Comparison of ENCODE assay signal across 17 cellular contexts in the genomic region with DNA sequence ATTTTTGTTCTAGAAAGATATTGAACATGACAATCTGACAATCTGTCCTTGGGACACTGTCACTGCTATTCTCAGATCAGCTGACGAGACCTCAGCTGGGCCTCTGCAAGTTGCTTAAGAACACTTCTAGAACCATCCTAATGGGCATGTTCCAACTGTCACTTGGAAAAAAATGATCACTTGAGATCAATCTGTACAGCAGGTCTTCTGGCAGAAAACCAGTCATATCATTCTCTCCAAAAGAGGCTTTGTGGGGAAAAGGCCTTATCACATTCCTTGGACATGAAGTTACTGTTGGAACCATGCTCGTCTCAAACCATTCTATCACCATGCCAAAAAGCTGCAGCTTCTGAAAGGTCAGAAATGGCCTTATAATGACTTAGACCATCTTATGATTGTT.
A peak's percentile ranks its signal among the peaks of the same experiment; 100 is the strongest.
DNase-seq lines count a peak whose midpoint lies in the region; ATAC-seq and TF ChIP-seq lines count a peak whose summit lies in the region.
"Had no signal": no experiment of that assay in that cellular context is flagged by ENCODE, and none has a peak within 500 bp of the region (broad histone marks: within the 10 kb centered on the region; RNA-seq: fewer than 3 reads in every experiment).

No MANE protein-coding gene starts in this region.

- no peaks in the 10 kb centered on the region for H3K27me3 ChIP-seq in adrenal gland
- no peaks in the 10 kb centered on the region for H3K27me3 ChIP-seq in fibroblast of lung (ENCODE audit: control insufficient read depth, insufficient read depth, low read length)
- no peaks in the 10 kb centered on the region for H3K27me3 ChIP-seq in tibial nerve
- H3K27me3 ChIP-seq: BLaER1 had no signal

- no peaks in the 10 kb centered on the region for H3K9me3 ChIP-seq in adrenal gland (replicated peaks in 1 of 3)
- H3K9me3 ChIP-seq in fibroblast of lung (ENCODE audit: control insufficient read depth, insufficient read depth, low read depth, low read length) = no peaks in the 10 kb centered on the region
- peaks cover 0 to 9% (median 0%) of the 10 kb centered on the region in 4 donors for H3K9me3 ChIP-seq in tibial nerve
- H3K9me3 ChIP-seq: BLaER1 had no signal

- H3K36me3 ChIP-seq in adrenal gland (replicated peaks in 1 of 2) (no peaks in the 10 kb centered on the region), fibroblast of lung (ENCODE audit: control insufficient read depth, insufficient read depth, low read length) (no peaks in the 10 kb centered on the region), tibial nerve (no peaks in the 10 kb centered on the region)
- H3K36me3 ChIP-seq: BLaER1 had no signal

- H2AFZ ChIP-seq in fibroblast of lung (ENCODE audit: low read length) = no peak overlapping the region

- ATAC-seq in left lobe of liver (peak; percentile 32), HG03280 (IDR thresholded peaks at IDR 0.05; ENCODE audit: unreplicated experiment) (no peak), HG03571 (IDR thresholded peaks at IDR 0.05; ENCODE audit: unreplicated experiment) (no peak)
- ATAC-seq: activated CD8-positive, alpha-beta T cell treated with anti-CD3 and anti-CD28 coated beads, Interleukin-2, amount 10 ng/mL, durations not matched to agents 7 days and 5 days; activated T-helper 17 cell treated with anti-CD3 and anti-CD28 coated beads, Interleukin-2, amount 50 U/mL, for 72 hours; natural killer cell treated with Interleukin-12 subunit alpha and Interleukin-12 subunit beta and Interleukin-15 and Interleukin-18, amount 100 ng/mL, for 72 hours had no signal

- peaks cover 16 to 34% of the 10 kb centered on the region in 2 donors for H3K4me1 ChIP-seq in adrenal gland (replicated peaks in 1 of 2)
- no peaks in the 10 kb centered on the region for H3K4me1 ChIP-seq in fibroblast of lung (ENCODE audit: control insufficient read depth, extremely low read depth, insufficient read depth, low read length)
- H3K4me1 ChIP-seq in tibial nerve = peaks cover 0 to 66% (median 15%) of the 10 kb centered on the region in 4 donors
- H3K4me1 ChIP-seq: BLaER1 had no signal

- H3K9ac ChIP-seq in fibroblast of lung (ENCODE audit: insufficient read depth, low read length) = no peak overlapping the region
- H3K9ac ChIP-seq: BLaER1 had no signal

- no peak for TF ChIP-seq POLR2A in adrenal gland (IDR thresholded peaks at IDR 0.05)
- no peak for TF ChIP-seq POLR2A in tibial nerve (IDR thresholded peaks at IDR 0.05)

- intact Hi-C loops in adrenal gland (cut with DNase I) = no loop called here

- H3K27ac ChIP-seq in adrenal gland (peak overlapping the region in 3 of 5 donors; percentile 14 to 27 (median 24)), fibroblast of lung (ENCODE audit: insufficient read depth, low read length) (no peak overlapping the region), tibial nerve (peak overlapping the region in 3 of 4 donors; percentile 40 to 83 (median 53))
- H3K27ac ChIP-seq: BLaER1 had no signal

- H3K4me2 ChIP-seq in fibroblast of lung (ENCODE audit: extremely low read depth, insufficient read depth, low read length) = no peak overlapping the region
- H3K4me2 ChIP-seq: BLaER1 had no signal

- H4K20me1 ChIP-seq in fibroblast of lung (ENCODE audit: control insufficient read depth, extremely low read depth, insufficient read depth, low read length) = no peaks in the 10 kb centered on the region
- H4K20me1 ChIP-seq: BLaER1 had no signal

- TF ChIP-seq CTCF in adrenal gland (IDR thresholded peaks at IDR 0.05) (no peak), fibroblast of lung (conservative IDR thresholded peaks at IDR 0.05 in 1 of 2, IDR thresholded peaks at IDR 0.05 in 1 of 2; ENCODE audit: low read depth in 1 of 2, low read length in 2 of 2) (no peak), tibial nerve (IDR thresholded peaks at IDR 0.05) (no peak)

- no peaks in the 10 kb centered on the region for H3K79me2 ChIP-seq in fibroblast of lung (ENCODE audit: control insufficient read depth, insufficient read depth, low read length)

- H3K4me3 ChIP-seq in adrenal gland (no peak overlapping the region), fibroblast of lung (replicated peaks in 1 of 4; ENCODE audit: control extremely low read depth in 1 of 4, insufficient read depth in 1 of 4, low read depth in 3 of 4, low read length in 4 of 4) (no peak overlapping the region), tibial nerve (no peak overlapping the region)
- H3K4me3 ChIP-seq: BLaER1, lung had no signal

- TF ChIP-seq EP300 in tibial nerve (IDR thresholded peaks at IDR 0.05) = peak in 1 of 2 donors; percentile 33

- DNase-seq in adrenal gland = peak in 4 of 7 donors; percentile 17 to 59 (median 36)
- DNase-seq in fibroblast of lung (ENCODE audit: low read depth in 2 of 2) = peak; percentile 15 to 89
- DNase-seq in left lobe of liver (ENCODE audit: low spot score) = no peak
- DNase-seq in tibial nerve (ENCODE audit: low spot score in 2 of 2) = no peak
- no peak for DNase-seq in SIG-M5 treated with dmso at 0.1 percent for 504 hours (lab: John Stamatoyannopoulos, UW; ENCODE audit: unreplicated experiment)
- DNase-seq: activated CD8-positive, alpha-beta T cell treated with anti-CD3 and anti-CD28 coated beads, Interleukin-2, amount 10 ng/mL, durations not matched to agents 7 days and 5 days; DMS53; NCI-H1436; NCI-H2227 treated with DMSO at 0.1 percent for 48 hours; NK-92 treated with Interleukin-12 subunit alpha and Interleukin-12 subunit beta, amount 100 ng/mL, for 24 hours; SHP77 had no signal

- WGBS in adrenal gland, 4 donors = 28 to 41% (median 36%) methylated on average over 2 of the region's 2 CpGs
- 20 to 33% methylated on average over 2 of the region's 2 CpGs for WGBS in tibial nerve, 2 donors

Comparison
In these comparisons a context has a peak if more than half of its experiments do, and no peak if none do; other contexts are left out.
1. DNase-seq: peak in adrenal gland (4 of 7) and fibroblast of lung (2 of 2); none in left lobe of liver (single experiment), tibial nerve (0 of 2) and SIG-M5 treated with dmso at 0.1 percent for 504 hours (single experiment).